Comparison of ENCODE assay signal across 8 cellular contexts in genomic region chr9:90226839-90227338, GRCh38.
DNase-seq lines count a peak whose midpoint lies in the region; ATAC-seq and TF ChIP-seq lines count a peak whose summit lies in the region.
"Not testable (repeated sequence)": the region's sequence is repeated elsewhere in the genome, so short reads cannot be mapped to it uniquely, and the experiment has no call there.

No MANE protein-coding gene starts in this region.

- not testable (repeated sequence) for H3K27me3 ChIP-seq in GM06990 (replicated peaks; ENCODE audit: control insufficient read depth, insufficient read depth, low read length); colonic mucosa; upper lobe of left lung

- WGBS in upper lobe of left lung, 2 donors = 30 to 32% methylated on average over 9 of the region's 10 CpGs

- not testable (repeated sequence) for TF ChIP-seq POLR2A in upper lobe of left lung (IDR thresholded peaks at IDR 0.05)

- POLR2A ChIA-PET in RWPE1 (lab: Yijun Ruan, JAX; ENCODE audit: low non-redundant PET) = not testable (repeated sequence)

- H3K4me3 ChIP-seq in GM06990 (replicated peaks; ENCODE audit: low read depth, low read length); colonic mucosa; upper lobe of left lung: not testable (repeated sequence)

- not testable (repeated sequence) for H3K9me3 ChIP-seq in colonic mucosa, upper lobe of left lung

- DNase-seq in GM06990 (ENCODE audit: extremely low read depth, insufficient read length); RWPE1 (ENCODE audit: low spot score): not testable (repeated sequence)
- DNase-seq in NCI-H1417 (lab: John Stamatoyannopoulos, UW) (peak; percentile 28 to 87 (median 60)), colonic mucosa (peak; percentile 70), left colon (peak; percentile 42 to 57), smooth muscle cell of the brain vasculature (ENCODE audit: low read depth, low spot score) (peak; percentile 4), upper lobe of left lung (peak in 1 of 2 donors; percentile 55)
- DNase-seq in activated CD8-positive, alpha-beta memory T cell treated with anti-CD3 and anti-CD28 coated beads, Interleukin-2, amount 50 U/mL, for 24 hours (ENCODE audit: extremely low read depth) = peak; percentile 44

- CTCF ChIA-PET in RWPE1 (lab: Yijun Ruan, JAX) = interaction anchor here (0.6 to 2.4 kb wide), 12 partner anchors 51 to 644 kb away, joined by 3 to 11 read pairs (median 4); partner anchors contain the start of gene DIRAS2

- not testable (repeated sequence) for TF ChIP-seq EP300 in upper lobe of left lung (IDR thresholded peaks at IDR 0.05)

- H3K36me3 ChIP-seq in GM06990 (ENCODE audit: control insufficient read depth, insufficient read depth, low read length); colonic mucosa; upper lobe of left lung: not testable (repeated sequence)

- peak; percentile 60 for TF ChIP-seq CTCF in GM06990 (IDR thresholded peaks at IDR 0.05; ENCODE audit: insufficient read depth, low read length, poor library complexity, severe bottlenecking)
- peak; percentile 96 for TF ChIP-seq CTCF in RWPE1 (conservative IDR thresholded peaks at IDR 0.05; ENCODE audit: low read depth)
- peak; percentile 70 for TF ChIP-seq CTCF in colonic mucosa (IDR thresholded peaks at IDR 0.05)
- TF ChIP-seq CTCF in upper lobe of left lung (IDR thresholded peaks at IDR 0.05) = peak in 4 of 6 experiments; percentile 27 to 78 (median 67)

- not testable (repeated sequence) for H3K4me1 ChIP-seq in colonic mucosa, upper lobe of left lung

- not testable (repeated sequence) for H3K9ac ChIP-seq in colonic mucosa (ENCODE audit: low read depth in 2 of 2, low read length in 2 of 2)

- intact Hi-C loops in colonic mucosa (cut with DNase I) = loop anchor here (5.0 kb wide), 2 partner anchors 415 to 645 kb away; partner anchors contain the start of gene DIRAS2
- intact Hi-C loops in left colon (cut with DNase I, micrococcal nuclease) = not testable (repeated sequence)

- ATAC-seq in left colon = peak; percentile 46
- not testable (repeated sequence) for ATAC-seq in upper lobe of left lung (ENCODE audit: low FRiP score in 2 of 2)

- H3K27ac ChIP-seq in RWPE1, colonic mucosa, upper lobe of left lung: not testable (repeated sequence)
